ENCODE assay signal across 25 cellular contexts in genomic region chr14:75492832-75493579, GRCh38. TPM values are rescaled to one million over a fixed set of nuclear protein-coding genes. Genes with fewer than 3 reads are reported as not detected.
DNase-seq lines count a peak whose midpoint lies in the region; ATAC-seq and TF ChIP-seq lines count a peak whose summit lies in the region.
"Had no signal": no experiment of that assay in that cellular context is flagged by ENCODE, and none has a peak within 500 bp of the region (broad histone marks: within the 10 kb centered on the region; RNA-seq: fewer than 3 reads in every experiment).

No MANE protein-coding gene starts in this region.

- peak overlapping the region; percentile 2 for H2AFZ ChIP-seq in SU-DHL-6 (ENCODE audit: low read depth, low read length, severe bottlenecking)

- H3K9me3 Mint-ChIP-seq in endodermal cell (no peaks in the 10 kb centered on the region), chondrocyte (ENCODE audit: low read depth) (peaks cover 3% of the 10 kb centered on the region)
- peaks cover 0 to 4% of the 10 kb centered on the region in 2 donors for H3K9me3 Mint-ChIP-seq in stimulated activated naive B cell treated with anti-CD40 and anti-IgM and Interleukin-4, amounts not matched to agents 10 μg/mL and 1 μg/mL and 100 μg/mL, for 72 hours

- H3K9me3 ChIP-seq in SU-DHL-6 (ENCODE audit: insufficient read depth, low read length), result no peaks in the 10 kb centered on the region
- H3K9me3 ChIP-seq in endodermal cell (ENCODE audit: control insufficient read depth, low read length), result no peaks in the 10 kb centered on the region
- H3K9me3 ChIP-seq: adrenal gland, BE2C had no signal

- no peaks in the 10 kb centered on the region for H3K4me1 ChIP-seq in endodermal cell (ENCODE audit: control insufficient read depth, insufficient read depth, low read length)
- H3K4me1 ChIP-seq: BE2C had no signal

- H3K9ac ChIP-seq in SU-DHL-6 (ENCODE audit: low read length) (peak overlapping the region; percentile 50), endodermal cell (ENCODE audit: extremely low read depth, low read length, poor library complexity, severe bottlenecking) (no peak overlapping the region)

- ATAC-seq in stimulated activated naive B cell treated with anti-CD40 and anti-IgM and Interleukin-4, amounts not matched to agents 10 μg/mL and 1 μg/mL and 100 μg/mL, for 72 hours (replicated peaks), result no peak
- no peak for ATAC-seq in HG02885 (IDR thresholded peaks at IDR 0.05; ENCODE audit: poor library complexity, unreplicated experiment)

- peaks cover 5% of the 10 kb centered on the region for H3K27me3 Mint-ChIP-seq in endodermal cell (ENCODE audit: insufficient read depth)
- no peaks in the 10 kb centered on the region for H3K27me3 Mint-ChIP-seq in stimulated activated naive B cell treated with anti-CD40 and anti-IgM and Interleukin-4, amounts not matched to agents 10 μg/mL and 1 μg/mL and 100 μg/mL, for 72 hours
- H3K27me3 Mint-ChIP-seq in chondrocyte (ENCODE audit: low read depth), result peaks cover 5% of the 10 kb centered on the region

- H3K4me3 Mint-ChIP-seq in endodermal cell (no peak overlapping the region), chondrocyte (ENCODE audit: unreplicated experiment) (no peak overlapping the region)
- peak overlapping the region; percentile 24 to 26 for H3K4me3 Mint-ChIP-seq in stimulated activated naive B cell treated with anti-CD40 and anti-IgM and Interleukin-4, amounts not matched to agents 10 μg/mL and 1 μg/mL and 100 μg/mL, for 72 hours

- H3K36me3 Mint-ChIP-seq in endodermal cell (ENCODE audit: low read depth) (no peaks in the 10 kb centered on the region), chondrocyte (ENCODE audit: low read depth) (no peaks in the 10 kb centered on the region)
- peaks cover 5% of the 10 kb centered on the region in 2 donors for H3K36me3 Mint-ChIP-seq in stimulated activated naive B cell treated with anti-CD40 and anti-IgM and Interleukin-4, amounts not matched to agents 10 μg/mL and 1 μg/mL and 100 μg/mL, for 72 hours

- no peaks in the 10 kb centered on the region for H3K27me3 ChIP-seq in SU-DHL-6 (ENCODE audit: low read length)
- H3K27me3 ChIP-seq in endodermal cell (ENCODE audit: control insufficient read depth, insufficient read depth, low read length, poor library complexity, severe bottlenecking), result no peaks in the 10 kb centered on the region
- H3K27me3 ChIP-seq: adrenal gland, BE2C had no signal

- H3K27ac ChIP-seq in SU-DHL-6 (ENCODE audit: low read depth, low read length), result peak overlapping the region; percentile 96
- no peak overlapping the region for H3K27ac ChIP-seq in endodermal cell (ENCODE audit: low read depth, low read length)
- H3K27ac ChIP-seq: adrenal gland, skin epidermis had no signal

- peak overlapping the region; percentile 63 for H3K4me2 ChIP-seq in SU-DHL-6 (ENCODE audit: low read depth, low read length, poor library complexity, severe bottlenecking)

- H3K4me1 Mint-ChIP-seq in endodermal cell, result no peaks in the 10 kb centered on the region
- peaks cover 52 to 73% of the 10 kb centered on the region in 2 donors for H3K4me1 Mint-ChIP-seq in stimulated activated naive B cell treated with anti-CD40 and anti-IgM and Interleukin-4, amounts not matched to agents 10 μg/mL and 1 μg/mL and 100 μg/mL, for 72 hours
- H3K4me1 Mint-ChIP-seq in chondrocyte (ENCODE audit: low read depth), result peaks cover 3% of the 10 kb centered on the region

- DNase-seq in stimulated activated CD4-positive, alpha-beta T cell treated with anti-CD3 and anti-CD28 coated beads, Interleukin-1b, Interleukin-23, amount 100 ng/mL, for 48 hours, result peak; percentile 18
- no peak for DNase-seq in stimulated activated CD4-positive, alpha-beta T cell treated with anti-CD3 and anti-CD28 coated beads, Interleukin-12 subunit alpha, Interleukin-12 subunit beta, amount 100 ng/mL, for 4 hours
- DNase-seq in endodermal cell, result no peak
- no peak for DNase-seq in stimulated activated naive B cell treated with anti-CD40 and anti-IgM and Interleukin-4, amounts not matched to agents 10 μg/mL and 1 μg/mL and 100 μg/mL, for 72 hours
- no peak for DNase-seq in NCI-H1105 treated with DMSO at 0.1 percent for 48 hours (lab: John Stamatoyannopoulos, UW)
- no peak for DNase-seq in chondrocyte (ENCODE audit: low spot score)
- DNase-seq: BE2C; Calu3; EL; kidney glomerular epithelial cell; mesendoderm; NCI-H1105; NCI-H2107; NCI-H526 treated with DMSO at 0.1 percent for 48 hours; OCI-M1; SIG-M5; stimulated activated CD4-positive, alpha-beta T cell treated with anti-CD3 and anti-CD28 coated beads, Interleukin-4, amount 100 ng/mL, for 1 hour; substantia nigra; T-helper 9 cell had no signal

- H3K27ac Mint-ChIP-seq in endodermal cell, result peak overlapping the region; percentile 26
- H3K27ac Mint-ChIP-seq in stimulated activated naive B cell treated with anti-CD40 and anti-IgM and Interleukin-4, amounts not matched to agents 10 μg/mL and 1 μg/mL and 100 μg/mL, for 72 hours, result peak overlapping the region; percentile 84
- no peak overlapping the region for H3K27ac Mint-ChIP-seq in chondrocyte (ENCODE audit: unreplicated experiment)

- no peaks in the 10 kb centered on the region for H3K79me2 ChIP-seq in SU-DHL-6 (ENCODE audit: insufficient read depth, low read length)

- no peaks in the 10 kb centered on the region for H3K9me2 ChIP-seq in SU-DHL-6 (replicated peaks; ENCODE audit: insufficient read depth, low read length)

- H4K20me1 ChIP-seq in SU-DHL-6 (ENCODE audit: low read depth, low read length), result no peaks in the 10 kb centered on the region

- no peak overlapping the region for H3K4me3 ChIP-seq in SU-DHL-6 (ENCODE audit: insufficient read depth, low read length, poor library complexity, severe bottlenecking)
- H3K4me3 ChIP-seq in endodermal cell (ENCODE audit: low read length), result no peak overlapping the region
- H3K4me3 ChIP-seq: adrenal gland, skin epidermis had no signal

- H3K36me3 ChIP-seq in SU-DHL-6 (ENCODE audit: low read length), result no peaks in the 10 kb centered on the region
- H3K36me3 ChIP-seq in endodermal cell (ENCODE audit: control insufficient read depth, insufficient read depth, low read length), result no peaks in the 10 kb centered on the region
- H3K36me3 ChIP-seq: adrenal gland, BE2C had no signal

- WGBS in endodermal cell (ENCODE audit: insufficient coverage in 1 of 2, insufficient read length in 1 of 2), 2 experiments, result 83 to 100% methylated on average over 1 to 9 of the region's 9 CpGs

- H3F3A ChIP-seq in SU-DHL-6 (ENCODE audit: insufficient read depth), result peaks cover 55% of the 10 kb centered on the region

- TF ChIP-seq CTCF in SU-DHL-6 (IDR thresholded peaks at IDR 0.05; ENCODE audit: insufficient read depth, low read length, poor library complexity, severe bottlenecking) (no peak), endodermal cell (conservative IDR thresholded peaks at IDR 0.05) (no peak), chondrocyte (IDR thresholded peaks at IDR 0.05) (no peak)

RNA-seq across cellular contexts. Expression of gene BATF, which starts 29.3 kb away (rescaled TPM):
- total RNA-seq in endodermal cell, result not detected
- polyA plus RNA-seq in endodermal cell (2013, experiment 1 of 2), result not detected
- polyA plus RNA-seq in endodermal cell (2013, experiment 2 of 2), result not detected
- total RNA-seq in chondrocyte, result not detected in 3 replicates
- total RNA-seq: progenitor cell of endocrine pancreas had no signal
- polyA plus RNA-seq: neural cell had no signal

Comparison
In these comparisons a context has a peak if more than half of its experiments do, and no peak if none do; other contexts are left out.
1. H3K4me3 Mint-ChIP-seq: peak in stimulated activated naive B cell treated with anti-CD40 and anti-IgM and Interleukin-4, amounts not matched to agents 10 μg/mL and 1 μg/mL and 100 μg/mL, for 72 hours (2 of 2); none in endodermal cell (single experiment) and chondrocyte (single experiment).